In genomic region chr10:79084972-79085597, GRCh38 we compare ENCODE assay signal across 10 cellular contexts. TPM values are rescaled to one million over a fixed set of nuclear protein-coding genes. Genes with fewer than 3 reads are reported as not detected.
DNase-seq lines count a peak whose midpoint lies in the region; ATAC-seq lines count a peak whose summit lies in the region.
"Had no signal": no experiment of that assay in that cellular context is flagged by ENCODE, and none has a peak within 500 bp of the region (broad histone marks: within the 10 kb centered on the region; RNA-seq: fewer than 3 reads in every experiment).

No MANE protein-coding gene starts in this region.

- no CpG with 5 or more reads among the region's 14 CpGs for WGBS in trophoblast cell (ENCODE audit: extremely low coverage, insufficient coverage, insufficient read length)

- H3K4ac ChIP-seq in trophoblast cell (ENCODE audit: low read depth, low read length), result peak overlapping the region; percentile 56

- H3K4me1 ChIP-seq in trophoblast cell (ENCODE audit: control insufficient read depth in 1 of 2, insufficient read depth in 2 of 2, low read length in 2 of 2), result peaks cover 40 to 45% of the 10 kb centered on the region in 2 experiments

- no peak overlapping the region for H2AFZ ChIP-seq in trophoblast cell (ENCODE audit: insufficient read depth, low read length, poor library complexity)
- H2AFZ ChIP-seq: parathyroid adenoma had no signal

- H3K14ac ChIP-seq in trophoblast cell (ENCODE audit: low read length), result no peak overlapping the region

- H3K4me3 ChIP-seq in trophoblast cell (ENCODE audit: low read depth, low read length), result no peak overlapping the region
- H3K4me3 ChIP-seq: adrenal gland had no signal

- no peak overlapping the region for H2BK120ac ChIP-seq in trophoblast cell (ENCODE audit: insufficient read depth, low read length, poor library complexity)

- no peak overlapping the region for H4K12ac ChIP-seq in trophoblast cell (ENCODE audit: low read depth, low read length)

- H2BK5ac ChIP-seq in trophoblast cell (ENCODE audit: low read depth, low read length, poor library complexity), result no peak overlapping the region

- H4K8ac ChIP-seq in trophoblast cell (ENCODE audit: low read depth, low read length), result no peak overlapping the region

- H3K27me3 ChIP-seq in trophoblast cell (ENCODE audit: insufficient read depth, low read length), result no peaks in the 10 kb centered on the region
- H3K27me3 ChIP-seq: adrenal gland had no signal

- no peak overlapping the region for H3K23ac ChIP-seq in trophoblast cell (ENCODE audit: low read length)

- DNase-seq in DMS79 (lab: John Stamatoyannopoulos, UW), result peak; percentile 53
- no peak for DNase-seq in caudate nucleus (lab: John Stamatoyannopoulos, UW)
- DNase-seq in trophoblast cell, result no peak
- DNase-seq in NCI-H345 (lab: John Stamatoyannopoulos, UW), result no peak
- no peak for DNase-seq in NCI-H226
- DNase-seq in DMS 273 treated with DMSO at 0.1 percent for 48 hours (lab: John Stamatoyannopoulos, UW), result no peak
- DNase-seq in SHP77 (lab: John Stamatoyannopoulos, UW), result no peak

- H3K79me1 ChIP-seq in trophoblast cell (ENCODE audit: low read length), result peaks cover 19% of the 10 kb centered on the region

- H2BK12ac ChIP-seq in trophoblast cell (ENCODE audit: low read length), result no peak overlapping the region

- peak overlapping the region; percentile 2 for H3K18ac ChIP-seq in trophoblast cell (ENCODE audit: low read length)

- peaks cover 17 to 25% of the 10 kb centered on the region in 2 experiments for H3K36me3 ChIP-seq in trophoblast cell (ENCODE audit: control insufficient read depth in 1 of 2, insufficient read depth in 2 of 2, low read length in 2 of 2)
- H3K36me3 ChIP-seq: adrenal gland had no signal

- H2AK5ac ChIP-seq in trophoblast cell (ENCODE audit: low read length), result no peak overlapping the region

- no peaks in the 10 kb centered on the region for H3K9me3 ChIP-seq in trophoblast cell (ENCODE audit: insufficient read depth, low read depth, low read length)
- H3K9me3 ChIP-seq: adrenal gland had no signal

- no peak overlapping the region for H4K91ac ChIP-seq in trophoblast cell (ENCODE audit: low read depth, low read length)

- peak; percentile 40 for ATAC-seq in HG03108 (IDR thresholded peaks at IDR 0.05; ENCODE audit: unreplicated experiment)

- peaks cover 62% of the 10 kb centered on the region for H3K79me2 ChIP-seq in trophoblast cell (ENCODE audit: control insufficient read depth, insufficient read depth, low read length, poor library complexity)

- no peak overlapping the region for H3K9ac ChIP-seq in trophoblast cell (ENCODE audit: low read length)
- H3K9ac ChIP-seq: parathyroid adenoma had no signal

- H3K27ac ChIP-seq in caudate nucleus (ENCODE audit: low read depth, low read length) (peak overlapping the region; percentile 74), trophoblast cell (ENCODE audit: low read depth, low read length) (no peak overlapping the region)
- H3K27ac ChIP-seq: parathyroid adenoma had no signal

- no peak overlapping the region for H3K4me2 ChIP-seq in trophoblast cell (ENCODE audit: low read length)

RNA-seq across cellular contexts. Expression of gene ZMIZ1, which starts 16.3 kb away (rescaled TPM):
- 52.4 and 54.3 TPM in 2 replicates for polyA plus RNA-seq in trophoblast cell (2013)
